ENCODE assay signal across 1 cellular context in genomic region chr5:148005788-148006520, GRCh38.
TF ChIP-seq lines count a peak whose summit lies in the region.

No MANE protein-coding gene starts in this region.

TF ChIP-seq in H1, 55 proteins besides CTCF, POLR2A, EP300 and RAD21:
- TF ChIP-seq SP1 (IDR thresholded peaks at IDR 0.05; ENCODE audit: low read depth, low read length): 0 out of 2 replicates have a peak, but pooled peaks have one; percentile 36
- peak; percentile 72; the same call in 1 of the 2 replicates for TF ChIP-seq YY1 (IDR thresholded peaks at IDR 0.05; ENCODE audit: low read depth, low read length)
- TF ChIP-seq KDM1A (IDR thresholded peaks at IDR 0.05; ENCODE audit: borderline replicate concordance, low read length): no peak
